In genomic region chr11:7512525-7513209, GRCh38 we compare ENCODE assay signal across 9 cellular contexts. TPM values are rescaled to one million over a fixed set of nuclear protein-coding genes. Genes with fewer than 3 reads are reported as not detected.
A peak's percentile ranks its signal among the peaks of the same experiment; 100 is the strongest.
DNase-seq lines count a peak whose midpoint lies in the region; ATAC-seq, FAIRE-seq and TF ChIP-seq lines count a peak whose summit lies in the region.
"Had no signal": no experiment of that assay in that cellular context is flagged by ENCODE, and none has a peak within 500 bp of the region (broad histone marks: within the 10 kb centered on the region; RNA-seq: fewer than 3 reads in every experiment).

No MANE protein-coding gene starts in this region.

- CTCF ChIA-PET in HCT116 (lab: Charles Lee): interaction anchor here (1.3 to 2.5 kb wide), 3 partner anchors 9 to 144 kb away, joined by 4 to 14 read pairs (median 5); no protein-coding TSS in a partner anchor

- H3K27ac ChIP-seq in HCT116 (ENCODE audit: low read depth, low read length) (no peak overlapping the region; the same call in 1 of the 2 replicates), brain microvascular endothelial cell (no peak overlapping the region), kidney (ENCODE audit: low read depth in 2 of 2, low read length in 2 of 2) (peak overlapping the region; percentile 87 to 89)

- peak overlapping the region; percentile 89 for H2AFZ ChIP-seq in HCT116 (ENCODE audit: low read depth, low read length, poor library complexity, severe bottlenecking)

- BruUV-seq in HCT116 (replicated peaks; lab: Mats Ljungman, UMichigan): no TSS peak

- TF ChIP-seq POLR2A in HCT116 (IDR thresholded peaks at IDR 0.05; ENCODE audit: borderline replicate concordance, extremely low read depth, insufficient read depth, insufficient read length): no peak

- POLR2A ChIA-PET in HCT116 (lab: Charles Lee): no interaction called here

- peak overlapping the region; percentile 93 for H3K4me2 ChIP-seq in HCT116 (ENCODE audit: low read length)

- H3K36me3 Mint-ChIP-seq in stimulated activated naive B cell treated with anti-CD40 and anti-IgM and Interleukin-4, amounts not matched to agents 10 μg/mL and 1 μg/mL and 100 μg/mL, for 72 hours: peaks cover 4 to 16% of the 10 kb centered on the region in 2 donors

- H3K36me3 ChIP-seq in HCT116 (ENCODE audit: control insufficient read depth in 1 of 2, insufficient read depth in 2 of 2, low read length in 2 of 2) (no peaks in the 10 kb centered on the region), brain microvascular endothelial cell (replicated peaks) (no peaks in the 10 kb centered on the region), kidney (ENCODE audit: control insufficient read depth in 1 of 2, insufficient read depth in 2 of 2, low read length in 2 of 2) (no peaks in the 10 kb centered on the region)

- intact Hi-C loops in HCT116 (cut with micrococcal nuclease) (loop anchor here (5.0 kb wide), 1 partner anchor 155 kb away; no protein-coding TSS in a partner anchor), kidney (cut with DNase I) (no loop called here)

- FAIRE-seq in kidney (lab: Jason Lieb, UNC): no peak

- peak overlapping the region; percentile 91 to 92 for H3K4me3 Mint-ChIP-seq in stimulated activated naive B cell treated with anti-CD40 and anti-IgM and Interleukin-4, amounts not matched to agents 10 μg/mL and 1 μg/mL and 100 μg/mL, for 72 hours

- no peaks in the 10 kb centered on the region; the same call in 1 of the 2 replicates for H3K27me3 ChIP-seq in HCT116 (ENCODE audit: insufficient read depth, low read length)
- peaks cover 12% of the 10 kb centered on the region for H3K27me3 ChIP-seq in brain microvascular endothelial cell (replicated peaks)

- no peaks in the 10 kb centered on the region for H3K9me2 ChIP-seq in HCT116 (ENCODE audit: insufficient read depth)

- H3K9me3 Mint-ChIP-seq in stimulated activated naive B cell treated with anti-CD40 and anti-IgM and Interleukin-4, amounts not matched to agents 10 μg/mL and 1 μg/mL and 100 μg/mL, for 72 hours: peaks cover 0 to 4% of the 10 kb centered on the region in 2 donors

- H3K4me1 Mint-ChIP-seq in stimulated activated naive B cell treated with anti-CD40 and anti-IgM and Interleukin-4, amounts not matched to agents 10 μg/mL and 1 μg/mL and 100 μg/mL, for 72 hours: peaks cover 47 to 67% of the 10 kb centered on the region in 2 donors

- H3K27ac Mint-ChIP-seq in stimulated activated naive B cell treated with anti-CD40 and anti-IgM and Interleukin-4, amounts not matched to agents 10 μg/mL and 1 μg/mL and 100 μg/mL, for 72 hours: peak overlapping the region; percentile 97

- H4K20me1 ChIP-seq in HCT116 (ENCODE audit: insufficient read depth): no peaks in the 10 kb centered on the region

- peak; percentile 12 to 17 for ATAC-seq in activated CD4-positive, CD25-positive, alpha-beta regulatory T cell treated with anti-CD3 and anti-CD28 coated beads, Interleukin-2, amount 50 U/mL, for 24 hours
- peak; percentile 20 for ATAC-seq in HCT116
- peak; percentile 84 to 85 for ATAC-seq in stimulated activated naive B cell treated with anti-CD40 and anti-IgM and Interleukin-4, amounts not matched to agents 10 μg/mL and 1 μg/mL and 100 μg/mL, for 72 hours (replicated peaks)

- in situ Hi-C loops in brain microvascular endothelial cell (cut with HindIII; ENCODE audit: low pct_ligation_motif_present, low sequenced_read_pairs): no loop called here

- H3K27me3 Mint-ChIP-seq in stimulated activated naive B cell treated with anti-CD40 and anti-IgM and Interleukin-4, amounts not matched to agents 10 μg/mL and 1 μg/mL and 100 μg/mL, for 72 hours: peaks cover 0 to 5% of the 10 kb centered on the region in 2 donors

- no peak for TF ChIP-seq CTCF in HCT116 (IDR thresholded peaks at IDR 0.05 in 2 of 3, conservative IDR thresholded peaks at IDR 0.05 in 1 of 3; ENCODE audit: borderline replicate concordance in 1 of 3, insufficient read depth in 1 of 3, low read depth in 2 of 3, low read length in 2 of 3)
- TF ChIP-seq CTCF in brain microvascular endothelial cell (IDR thresholded peaks at IDR 0.05; ENCODE audit: low read depth, low read length, missing control alignments): no peak
- TF ChIP-seq CTCF in kidney (IDR thresholded peaks at IDR 0.05; ENCODE audit: borderline replicate concordance, extremely low read depth, insufficient read depth): no peak

- H3K4me1 ChIP-seq in HCT116 (ENCODE audit: control insufficient read depth in 1 of 2, insufficient read depth in 2 of 2, low read length in 2 of 2): peaks cover 8 to 19% of the 10 kb centered on the region in 2 experiments; a peak in 3 of 4 replicates
- peaks cover 18 to 35% of the 10 kb centered on the region in 2 donors for H3K4me1 ChIP-seq in kidney (ENCODE audit: control insufficient read depth in 1 of 2, insufficient read depth in 1 of 2, low read depth in 1 of 2, low read length in 2 of 2)

- no peaks in the 10 kb centered on the region for H3K79me2 ChIP-seq in HCT116 (ENCODE audit: insufficient read depth, low read length)

- no peak for TF ChIP-seq RAD21 in HCT116 (IDR thresholded peaks at IDR 0.05; ENCODE audit: low read depth)

- RAD21 ChIA-PET in HCT116 (lab: Charles Lee; ENCODE audit: low non-redundant PET in 1 of 2, low total read pairs in 2 of 2, uncharacterized antibody in 2 of 2, unreplicated experiment in 2 of 2): interaction anchor here (0.8 to 1.2 kb wide), 2 partner anchors 145 to 153 kb away, joined by 3 to 4 read pairs; no protein-coding TSS in a partner anchor

- no peak for DNase-seq in activated CD4-positive, CD25-positive, alpha-beta regulatory T cell treated with anti-CD3 and anti-CD28 coated beads, Interleukin-2, amount 50 U/mL, for 72 hours
- DNase-seq in HCT116 (ENCODE audit: low read depth, low spot score) (no peak), NCI-H82 (lab: John Stamatoyannopoulos, UW) (peak; percentile 69), brain microvascular endothelial cell (no peak), kidney (peak; percentile 94), dedifferentiated amniotic fluid mesenchymal stem cell (ENCODE audit: extremely low spot score) (no peak)
- peak; percentile 81 for DNase-seq in stimulated activated naive B cell treated with anti-CD40 and anti-IgM and Interleukin-4, amounts not matched to agents 10 μg/mL and 1 μg/mL and 100 μg/mL, for 72 hours
- DNase-seq: DND-41 had no signal

- H3K9me3 ChIP-seq in HCT116 (ENCODE audit: control insufficient read depth in 1 of 2, insufficient read depth in 1 of 2, low read depth in 1 of 2, low read length in 2 of 2) (no peaks in the 10 kb centered on the region), kidney (ENCODE audit: control insufficient read depth in 1 of 2, low read length in 2 of 2) (no peaks in the 10 kb centered on the region)

- peak overlapping the region; percentile 54 to 74 for H3K4me3 ChIP-seq in HCT116 (replicated peaks in 1 of 2; ENCODE audit: low read depth in 1 of 2, low read length in 2 of 2)
- H3K4me3 ChIP-seq in brain microvascular endothelial cell (ENCODE audit: low read depth, low read length): peak overlapping the region; percentile 69
- H3K4me3 ChIP-seq in kidney (ENCODE audit: low read length in 2 of 2): peak overlapping the region; percentile 85 to 88

- H3K9ac ChIP-seq in HCT116 (ENCODE audit: low read length): peak overlapping the region; percentile 7; the same call in 1 of the 2 replicates
- peak overlapping the region; percentile 78 to 89 for H3K9ac ChIP-seq in kidney (ENCODE audit: low read length in 2 of 2)

TF ChIP-seq in HCT116, 20 proteins besides CTCF, POLR2A, EP300 and RAD21 (continues in another document):
- TF ChIP-seq EZH2 (IDR thresholded peaks at IDR 0.05): no peak
- no peak for TF ChIP-seq FOSL1 (IDR thresholded peaks at IDR 0.05; ENCODE audit: low read depth)
- no peak for TF ChIP-seq ZNF274 (IDR thresholded peaks at IDR 0.05; ENCODE audit: low read depth, low read length)
- TF ChIP-seq EZH2phosphoT487 (IDR thresholded peaks at IDR 0.05; ENCODE audit: borderline replicate concordance): no peak
- no peak for TF ChIP-seq ZFX (IDR thresholded peaks at IDR 0.05)
- TF ChIP-seq ZBTB33 (IDR thresholded peaks at IDR 0.05; ENCODE audit: extremely low read depth, insufficient replicate concordance, low read length): no peak
- TF ChIP-seq SRF (IDR thresholded peaks at IDR 0.05; ENCODE audit: low read depth): no peak
- TF ChIP-seq YY1 (IDR thresholded peaks at IDR 0.05; ENCODE audit: extremely low read depth, insufficient replicate concordance, low read depth, low read length): no peak
- no peak for TF ChIP-seq JUND (IDR thresholded peaks at IDR 0.05)
- TF ChIP-seq POLR2AphosphoS5 (IDR thresholded peaks at IDR 0.05; ENCODE audit: low read depth, low read length): no peak
- TF ChIP-seq MAX (IDR thresholded peaks at IDR 0.05): no peak
- TF ChIP-seq SIN3A (IDR thresholded peaks at IDR 0.05; ENCODE audit: low read depth): no peak
- TF ChIP-seq ELF1 (IDR thresholded peaks at IDR 0.05; ENCODE audit: borderline replicate concordance, low read depth): no peak
- no peak for TF ChIP-seq CBX3 (IDR thresholded peaks at IDR 0.05; ENCODE audit: low read depth)
- TF ChIP-seq ATF3 (IDR thresholded peaks at IDR 0.05): no peak

RNA-seq across cellular contexts. Expression of gene PPFIBP2, which starts 1.1 kb away (rescaled TPM):
- total RNA-seq in HCT116 (2021; ENCODE audit: unreplicated experiment): 5.7 TPM
- polyA plus RNA-seq in HCT116 (2012): 3.8 and 5.9 TPM in 2 replicates
- total RNA-seq in kidney: 31.6 TPM
- polyA plus RNA-seq in kidney (ENCODE audit: insufficient read depth, low read depth, low replicate concordance): 44.4 TPM

RNA-seq across cellular contexts. Expression of gene OLFML1, which starts 27.4 kb away (rescaled TPM):
- total RNA-seq in HCT116 (2021; ENCODE audit: unreplicated experiment) (not detected), kidney (7.6 TPM)
- not detected in 2 replicates for polyA plus RNA-seq in HCT116 (2012)
- 8.3 TPM for polyA plus RNA-seq in kidney (ENCODE audit: insufficient read depth, low read depth, low replicate concordance)

Comparison
In these comparisons a context has a peak if more than half of its experiments do, and no peak if none do; other contexts are left out.
1. ATAC-seq: peak in every context shown above with its lines; median percentile 84 in stimulated activated naive B cell treated with anti-CD40 and anti-IgM and Interleukin-4, amounts not matched to agents 10 μg/mL and 1 μg/mL and 100 μg/mL, for 72 hours; 20 in HCT116; 14 in activated CD4-positive, CD25-positive, alpha-beta regulatory T cell treated with anti-CD3 and anti-CD28 coated beads, Interleukin-2, amount 50 U/mL, for 24 hours.
2. DNase-seq: peak in NCI-H82 (single experiment), kidney (single experiment) and stimulated activated naive B cell treated with anti-CD40 and anti-IgM and Interleukin-4, amounts not matched to agents 10 μg/mL and 1 μg/mL and 100 μg/mL, for 72 hours (single experiment); none in activated CD4-positive, CD25-positive, alpha-beta regulatory T cell treated with anti-CD3 and anti-CD28 coated beads, Interleukin-2, amount 50 U/mL, for 72 hours (single experiment), HCT116 (single experiment), brain microvascular endothelial cell (single experiment) and dedifferentiated amniotic fluid mesenchymal stem cell (single experiment).
3. H3K27ac ChIP-seq: peak in kidney (2 of 2); none in HCT116 (single experiment) and brain microvascular endothelial cell (single experiment).
4. Peak in every context shown above with its lines, with median percentiles within 50 percentile points of each other: H3K4me3 ChIP-seq.